ENCODE assay signal across 31 cellular contexts in genomic region chr1:113648478-113648877, GRCh38.
DNase-seq lines count a peak whose midpoint lies in the region; ATAC-seq, FAIRE-seq and TF ChIP-seq lines count a peak whose summit lies in the region.
"Had no signal": no experiment of that assay in that cellular context is flagged by ENCODE, and none has a peak within 500 bp of the region (broad histone marks: within the 10 kb centered on the region; RNA-seq: fewer than 3 reads in every experiment).

No MANE protein-coding gene starts in this region.

- POLR2A ChIA-PET in HepG2 (lab: Yijun Ruan, JAX) (no interaction called here), K562 (lab: Yijun Ruan, JAX) (interaction anchor here (0.5 to 1.0 kb wide), 4 partner anchors 9 to 362 kb away, joined by 3 to 5 read pairs (median 4); no protein-coding TSS in a partner anchor)

- no peak for ATAC-seq in HepG2
- no peak for ATAC-seq in right lobe of liver
- no peak for ATAC-seq in K562
- ATAC-seq in esophagus mucosa = no peak
- ATAC-seq: A549; CD8-positive, alpha-beta T cell had no signal

- H3K79me2 ChIP-seq in HepG2 (ENCODE audit: insufficient read depth, low read length) (no peaks in the 10 kb centered on the region), K562 (ENCODE audit: control insufficient read depth, insufficient read depth, low read length) (no peaks in the 10 kb centered on the region)

- TF ChIP-seq RAD21 in HepG2 (CRISPR knock-in tag; IDR thresholded peaks at IDR 0.05) = no peak
- no peak for TF ChIP-seq RAD21 in K562 (CRISPR knock-in tag; conservative IDR thresholded peaks at IDR 0.05 in 1 of 2, IDR thresholded peaks at IDR 0.05 in 1 of 2)

- H3K9ac ChIP-seq in HepG2 (ENCODE audit: insufficient read depth, low read depth, low read length) (no peak overlapping the region), K562 (ENCODE audit: insufficient read depth in 1 of 2, low read depth in 2 of 2, low read length in 2 of 2) (no peak overlapping the region)
- H3K9ac ChIP-seq: BLaER1; BLaER1 treated with 17β-estradiol and CSF1 and Interleukin-3, amounts not matched to agents 10 nM and 100 nM had no signal

- no peak for FAIRE-seq in HepG2 (lab: Jason Lieb, UNC)
- FAIRE-seq in K562 (lab: Jason Lieb, UNC) = no peak
- FAIRE-seq: A204.1, A549, D721Med had no signal

- no peaks in the 10 kb centered on the region for H3K27me3 ChIP-seq in HepG2 (ENCODE audit: control insufficient read depth in 1 of 2, insufficient read depth in 2 of 2, low read length in 2 of 2)
- no peaks in the 10 kb centered on the region for H3K27me3 ChIP-seq in right lobe of liver
- no peaks in the 10 kb centered on the region for H3K27me3 ChIP-seq in K562 (ENCODE audit: control insufficient read depth in 2 of 2, insufficient read depth in 2 of 2, low read length in 2 of 2)
- H3K27me3 ChIP-seq: BE2C; BLaER1; BLaER1 treated with 17β-estradiol and CSF1 and Interleukin-3, amounts not matched to agents 10 nM and 100 nM had no signal

- H2AFZ ChIP-seq in HepG2 (ENCODE audit: low read length) (no peak overlapping the region), K562 (ENCODE audit: low read depth, low read length) (no peak overlapping the region)

- no peaks in the 10 kb centered on the region for H3K4me1 ChIP-seq in HepG2 (ENCODE audit: insufficient read depth, low read length)
- H3K4me1 ChIP-seq in right lobe of liver = no peaks in the 10 kb centered on the region
- no peaks in the 10 kb centered on the region for H3K4me1 ChIP-seq in K562 (replicated peaks in 1 of 2; ENCODE audit: control insufficient read depth in 2 of 2, insufficient read depth in 2 of 2, low read length in 2 of 2)
- H3K4me1 ChIP-seq: BE2C, Caco-2 had no signal

- intact Hi-C loops in HepG2 (cut with micrococcal nuclease; ENCODE audit: unreplicated experiment) (no loop called here), right lobe of liver (cut with DNase I) (no loop called here), K562 (cut with micrococcal nuclease) (no loop called here)

- no peak for TF ChIP-seq CTCF in HepG2 (CRISPR knock-in tag; IDR thresholded peaks at IDR 0.05)
- TF ChIP-seq CTCF in right lobe of liver (IDR thresholded peaks at IDR 0.05) = no peak
- no peak for TF ChIP-seq CTCF in K562 (IDR thresholded peaks at IDR 0.05 in 2 of 3, conservative IDR thresholded peaks at IDR 0.05 in 1 of 3; ENCODE audit: insufficient read depth in 2 of 3, low read depth in 1 of 3, low read length in 3 of 3)

- H3K36me3 ChIP-seq in HepG2 (replicated peaks in 1 of 2; ENCODE audit: control insufficient read depth in 1 of 2, insufficient read depth in 2 of 2, low read length in 2 of 2) = peaks cover 1 to 9% of the 10 kb centered on the region in 2 experiments; a peak in 1 of 5 replicates
- H3K36me3 ChIP-seq in right lobe of liver = peaks cover 0 to 6% (median 3%) of the 10 kb centered on the region in 4 donors
- H3K36me3 ChIP-seq in K562 (ENCODE audit: control insufficient read depth, insufficient read depth, low read length) = no peaks in the 10 kb centered on the region

- H3K27ac ChIP-seq in HepG2 (ENCODE audit: extremely low read length, insufficient read depth, low read length) = no peak overlapping the region
- no peak overlapping the region for H3K27ac ChIP-seq in right lobe of liver
- no peak overlapping the region for H3K27ac ChIP-seq in K562 (ENCODE audit: extremely low read depth, low read depth, low read length)
- H3K27ac ChIP-seq: 22Rv1; A549; BLaER1; BLaER1 treated with 17β-estradiol and CSF1 and Interleukin-3, amounts not matched to agents 10 nM and 100 nM; C4-2B had no signal

- DNase-seq in HepG2 (ENCODE audit: low spot score) (no peak), right lobe of liver (no peak), K562 (ENCODE audit: extremely low read depth in 1 of 4, low spot score in 3 of 4) (no peak)
- DNase-seq: 8988T; ACHN; AML-193; BE2C; C1 segment of cervical spinal cord; Caco-2; Calu3; CD4-positive, alpha-beta memory T cell; CD4-positive, alpha-beta T cell; CD4-positive, CD25-positive, alpha-beta regulatory T cell; CD8-positive, alpha-beta memory T cell; CD8-positive, alpha-beta T cell; COR-L47; DMS 273 treated with DMSO at 0.1 percent for 48 hours; DMS153; DMS53; DMS79; DMS79 treated with DMSO at 0.1 percent for 48 hours; DND-41; EL had no signal

- TF ChIP-seq POLR2A in HepG2 (IDR thresholded peaks at IDR 0.05; ENCODE audit: insufficient read depth in 1 of 2, low read depth in 2 of 2, low read length in 2 of 2) = no peak
- no peak for TF ChIP-seq POLR2A in right lobe of liver (IDR thresholded peaks at IDR 0.05)
- TF ChIP-seq POLR2A in K562 (conservative IDR thresholded peaks at IDR 0.05) = no peak

- BruUV-seq in HepG2 (replicated peaks; lab: Mats Ljungman, UMichigan) (no TSS peak), K562 (replicated peaks; lab: Mats Ljungman, UMichigan) (no TSS peak)

- in situ Hi-C loops in HepG2 (cut with HindIII; ENCODE audit: extremely low pct_ligation_motif_present, low pct_unique_long_range_greater_than_20kb) (no loop called here), K562 (cut with MboI) (no loop called here)

- CTCF ChIA-PET in HepG2 (lab: Yijun Ruan, JAX; ENCODE audit: low intra/inter-chr PET ratio, low total read pairs) (no interaction called here), K562 (lab: Yijun Ruan, JAX; ENCODE audit: low intra/inter-chr PET ratio) (interaction anchor here (0.6 kb wide), 1 partner anchor 18 kb away, joined by 3 read pairs; no protein-coding TSS in a partner anchor)

- no peaks in the 10 kb centered on the region for H3K9me1 ChIP-seq in K562 (ENCODE audit: control insufficient read depth, insufficient read depth, low read length)

- no peak for TF ChIP-seq EP300 in HepG2 (IDR thresholded peaks at IDR 0.05; ENCODE audit: low read depth in 2 of 2, low read length in 2 of 2)
- TF ChIP-seq EP300 in HepG2 (CRISPR knock-in tag; IDR thresholded peaks at IDR 0.05; ENCODE audit: borderline replicate concordance) = no peak
- TF ChIP-seq EP300 in K562 (IDR thresholded peaks at IDR 0.05; ENCODE audit: low read length) = no peak

- no peaks in the 10 kb centered on the region for H3K9me3 ChIP-seq in HepG2 (ENCODE audit: low read length)
- no peaks in the 10 kb centered on the region for H3K9me3 ChIP-seq in right lobe of liver
- H3K9me3 ChIP-seq in K562 (replicated peaks; ENCODE audit: control insufficient read depth, insufficient read depth, low read depth, low read length) = no peaks in the 10 kb centered on the region
- H3K9me3 ChIP-seq: A549; BE2C; BLaER1; BLaER1 treated with 17β-estradiol and CSF1 and Interleukin-3, amounts not matched to agents 10 nM and 100 nM; Caco-2 had no signal

- H4K20me1 ChIP-seq in HepG2 (ENCODE audit: insufficient read depth, low read length) (no peaks in the 10 kb centered on the region), K562 (replicated peaks; ENCODE audit: control insufficient read depth, insufficient read depth, low read length) (no peaks in the 10 kb centered on the region)
- H4K20me1 ChIP-seq: BLaER1; BLaER1 treated with 17β-estradiol and CSF1 and Interleukin-3, amounts not matched to agents 10 nM and 100 nM had no signal

- no peak overlapping the region for H3K4me3 ChIP-seq in HepG2 (replicated peaks in 1 of 3; ENCODE audit: insufficient read depth in 1 of 3, low read depth in 2 of 3, low read length in 3 of 3)
- no peak overlapping the region for H3K4me3 ChIP-seq in right lobe of liver
- H3K4me3 ChIP-seq in K562 = no peak overlapping the region
- H3K4me3 ChIP-seq: A549; BLaER1; BLaER1 treated with 17β-estradiol and CSF1 and Interleukin-3, amounts not matched to agents 10 nM and 100 nM had no signal

- H3K4me2 ChIP-seq in HepG2 (ENCODE audit: low read depth, low read length) = no peak overlapping the region
- no peak overlapping the region for H3K4me2 ChIP-seq in K562 (ENCODE audit: insufficient read depth, low read length)
- H3K4me2 ChIP-seq: A549; BLaER1; BLaER1 treated with 17β-estradiol and CSF1 and Interleukin-3, amounts not matched to agents 10 nM and 100 nM had no signal

TF ChIP-seq in HepG2, 621 proteins besides CTCF, POLR2A, EP300 and RAD21:
- peak; percentile 63 for TF ChIP-seq ZNF629 (CRISPR knock-in tag; conservative IDR thresholded peaks at IDR 0.05)
- TF ChIP-seq ZNF274 (CRISPR knock-in tag; IDR thresholded peaks at IDR 0.05) = no peak
- TF ChIP-seq ZNF431 (CRISPR knock-in tag; IDR thresholded peaks at IDR 0.05; ENCODE audit: borderline replicate concordance, low read depth) = no peak

TF ChIP-seq in K562, 482 proteins besides CTCF, POLR2A, EP300 and RAD21:
- TF ChIP-seq ZNF121 (CRISPR knock-in tag; conservative IDR thresholded peaks at IDR 0.05) (peak; percentile 59), CBX1 (IDR thresholded peaks at IDR 0.05; ENCODE audit: low read depth) (no peak), RBM25 (IDR thresholded peaks at IDR 0.05; ENCODE audit: low read depth, low read length, severe bottlenecking) (peak; percentile 74), SMARCB1 (IDR thresholded peaks at IDR 0.05; ENCODE audit: insufficient read length, low read depth) (no peak), ZC3H8 (IDR thresholded peaks at IDR 0.05) (no peak)

Comparison
In these comparisons a context has a peak if more than half of its experiments do, and no peak if none do; other contexts are left out.
1. Of the 241 proteins assayed by ChIP-seq in both HepG2 and K562: peak only in HepG2: none; only in K562: ZNF121; in both: none; in neither: 240.